15 cellular contexts compared by ENCODE assay signal in genomic region chr3:174099724-174100123, GRCh38.
DNase-seq lines count a peak whose midpoint lies in the region; ATAC-seq and TF ChIP-seq lines count a peak whose summit lies in the region.
"Had no signal": no experiment of that assay in that cellular context is flagged by ENCODE, and none has a peak within 500 bp of the region (broad histone marks: within the 10 kb centered on the region; RNA-seq: fewer than 3 reads in every experiment).

No MANE protein-coding gene starts in this region.

- H3K27me3 ChIP-seq in psoas muscle (ENCODE audit: insufficient read depth in 3 of 3, low read length in 2 of 3) = no peaks in the 10 kb centered on the region
- H3K27me3 ChIP-seq: BE2C had no signal

- DNase-seq in NCI-H82 (lab: John Stamatoyannopoulos, UW) (peak; percentile 11), NCI-H82 treated with DMSO at 0.1 percent for 48 hours (lab: John Stamatoyannopoulos, UW; ENCODE audit: unreplicated experiment) (no peak), LHCN-M2 (ENCODE audit: low read depth) (peak; percentile 6), RPMI8226 (peak; percentile 76), myocyte (ENCODE audit: low read depth) (peak; percentile 9), DMS79 (lab: John Stamatoyannopoulos, UW) (no peak), psoas muscle (no peak)
- DNase-seq: BE2C; CD4-positive, alpha-beta memory T cell; H9; KBM-7 had no signal

- H3K4me3 ChIP-seq in psoas muscle = no peak overlapping the region
- H3K4me3 ChIP-seq: GM12878, GM23248 had no signal

- H3K36me3 ChIP-seq in psoas muscle (ENCODE audit: insufficient read depth in 1 of 2, low read depth in 1 of 2) = no peaks in the 10 kb centered on the region
- H3K36me3 ChIP-seq: BE2C had no signal

- no peaks in the 10 kb centered on the region for H3K9me3 ChIP-seq in psoas muscle
- H3K9me3 ChIP-seq: BE2C had no signal

- TF ChIP-seq CTCF in psoas muscle (IDR thresholded peaks at IDR 0.05) = no peak

- ATAC-seq in psoas muscle (no peak), GM21360 (IDR thresholded peaks at IDR 0.05; ENCODE audit: unreplicated experiment) (no peak)
- ATAC-seq: GM12878 had no signal

- no peaks in the 10 kb centered on the region for H3K4me1 ChIP-seq in psoas muscle
- H3K4me1 ChIP-seq: BE2C had no signal

- intact Hi-C loops in psoas muscle (cut with DNase I) = no loop called here

- 66 to 72% (median 66%) methylated on average over 5 of the region's 5 CpGs for WGBS in psoas muscle, 3 donors

- no peak overlapping the region for H3K27ac ChIP-seq in psoas muscle
- H3K27ac ChIP-seq: C4-2B, GM23248 had no signal

Comparison
In these comparisons a context has a peak if more than half of its experiments do, and no peak if none do; other contexts are left out.
1. DNase-seq: peak in NCI-H82 (single experiment), LHCN-M2 (single experiment), RPMI8226 (single experiment) and myocyte (single experiment); none in NCI-H82 treated with DMSO at 0.1 percent for 48 hours (single experiment), DMS79 (single experiment) and psoas muscle (0 of 2).